Comparison of ENCODE assay signal across 22 cellular contexts in genomic region chr12:58889557-58889956, GRCh38. TPM values are rescaled to one million over a fixed set of nuclear protein-coding genes. Genes with fewer than 3 reads are reported as not detected.
A peak's percentile ranks its signal among the peaks of the same experiment; 100 is the strongest.
DNase-seq lines count a peak whose midpoint lies in the region; ATAC-seq and TF ChIP-seq lines count a peak whose summit lies in the region.
"Had no signal": no experiment of that assay in that cellular context is flagged by ENCODE, and none has a peak within 500 bp of the region (broad histone marks: within the 10 kb centered on the region; RNA-seq: fewer than 3 reads in every experiment).

No MANE protein-coding gene starts in this region.

- in situ Hi-C loops in SK-MEL-5 (cut with HindIII; ENCODE audit: low pct_unique_long_range_greater_than_20kb, low sequenced_read_pairs) (no loop called here), GM13976 (cut with MboI; ENCODE audit: low sequenced_read_pairs, unreplicated experiment) (no loop called here)

- no peaks in the 10 kb centered on the region for H3K9me3 Mint-ChIP-seq in activated T-cell treated with anti-CD3 and anti-CD28 coated beads, Interleukin-2, amount 50 U/mL, for 72 hours
- H3K9me3 Mint-ChIP-seq: activated B cell treated with CpG ODN at 0.5 μM for 24 hours; activated CD8-positive, alpha-beta T cell treated with anti-CD3 and anti-CD28 coated beads for 36 hours; activated naive CD4-positive, alpha-beta T cell treated with anti-CD3 and anti-CD28 coated beads, Interleukin-2, amount 10 ng/mL, durations not matched to agents 7 days and 5 days; activated T-cell treated with anti-CD3 and anti-CD28 coated beads, Interleukin-2, amount 50 U/mL, for 24 hours; CD4-positive, alpha-beta T cell; HFFc6; neural progenitor cell; T-helper 2 cell treated with Interferon-gamma antibody and Interleukin-4, amounts not matched to agents 5 μg/mL and 100 μg/mL, for 36 hours had no signal

- H3K4me1 Mint-ChIP-seq in activated T-cell treated with anti-CD3 and anti-CD28 coated beads, Interleukin-2, amount 50 U/mL, for 72 hours (ENCODE audit: low read depth) = no peaks in the 10 kb centered on the region
- H3K4me1 Mint-ChIP-seq: activated B cell treated with CpG ODN at 0.5 μM for 24 hours; activated naive CD4-positive, alpha-beta T cell treated with anti-CD3 and anti-CD28 coated beads, Interleukin-2, amount 10 ng/mL, durations not matched to agents 7 days and 5 days had no signal

- H3K27me3 Mint-ChIP-seq in activated T-cell treated with anti-CD3 and anti-CD28 coated beads, Interleukin-2, amount 50 U/mL, for 72 hours (ENCODE audit: low read depth) = no peaks in the 10 kb centered on the region
- H3K27me3 Mint-ChIP-seq: activated B cell treated with CpG ODN at 0.5 μM for 24 hours; activated CD8-positive, alpha-beta T cell treated with anti-CD3 and anti-CD28 coated beads for 36 hours; activated naive CD4-positive, alpha-beta T cell treated with anti-CD3 and anti-CD28 coated beads, Interleukin-2, amount 10 ng/mL, durations not matched to agents 7 days and 5 days; activated T-cell treated with anti-CD3 and anti-CD28 coated beads, Interleukin-2, amount 50 U/mL, for 24 hours; CD4-positive, alpha-beta T cell had no signal

- H3K27ac Mint-ChIP-seq in activated T-cell treated with anti-CD3 and anti-CD28 coated beads, Interleukin-2, amount 50 U/mL, for 72 hours = no peak overlapping the region
- H3K27ac Mint-ChIP-seq: activated B cell treated with CpG ODN at 0.5 μM for 24 hours; activated CD8-positive, alpha-beta T cell treated with anti-CD3 and anti-CD28 coated beads for 36 hours; activated naive CD4-positive, alpha-beta T cell treated with anti-CD3 and anti-CD28 coated beads, Interleukin-2, amount 10 ng/mL, durations not matched to agents 7 days and 5 days; activated T-cell treated with anti-CD3 and anti-CD28 coated beads, Interleukin-2, amount 50 U/mL, for 24 hours; CD4-positive, alpha-beta T cell; HFFc6; neural progenitor cell; T-helper 2 cell treated with Interferon-gamma antibody and Interleukin-4, amounts not matched to agents 5 μg/mL and 100 μg/mL, for 36 hours had no signal

- no peak overlapping the region for H3K4me3 Mint-ChIP-seq in activated T-cell treated with anti-CD3 and anti-CD28 coated beads, Interleukin-2, amount 50 U/mL, for 72 hours
- H3K4me3 Mint-ChIP-seq: activated B cell treated with CpG ODN at 0.5 μM for 24 hours; activated CD8-positive, alpha-beta T cell treated with anti-CD3 and anti-CD28 coated beads for 36 hours; activated naive CD4-positive, alpha-beta T cell treated with anti-CD3 and anti-CD28 coated beads, Interleukin-2, amount 10 ng/mL, durations not matched to agents 7 days and 5 days; activated T-cell treated with anti-CD3 and anti-CD28 coated beads, Interleukin-2, amount 50 U/mL, for 24 hours; CD4-positive, alpha-beta T cell; HFFc6; neural progenitor cell; T-helper 2 cell treated with Interferon-gamma antibody and Interleukin-4, amounts not matched to agents 5 μg/mL and 100 μg/mL, for 36 hours had no signal

- no peak for ATAC-seq in activated T-cell treated with anti-CD3 and anti-CD28 coated beads, Interleukin-2, amount 50 U/mL, for 72 hours (replicated peaks in 1 of 2)
- ATAC-seq in HG03025 (IDR thresholded peaks at IDR 0.05; ENCODE audit: low FRiP score, unreplicated experiment) = no peak
- ATAC-seq: activated CD8-positive, alpha-beta T cell treated with anti-CD3 and anti-CD28 coated beads for 36 hours; left cardiac atrium had no signal

- DNase-seq in NCI-H1105 treated with DMSO at 0.1 percent for 48 hours (lab: John Stamatoyannopoulos, UW) = peak; percentile 74
- DNase-seq in SK-MEL-5 (ENCODE audit: low read depth, low spot score) = peak; percentile 52
- peak; percentile 16 for DNase-seq in foreskin melanocyte
- DNase-seq in pons (ENCODE audit: low spot score) = peak; percentile 92
- no peak for DNase-seq in activated T-cell treated with anti-CD3 and anti-CD28 coated beads, Interleukin-2, amount 50 U/mL, for 72 hours
- no peak for DNase-seq in SKM-1 (lab: John Stamatoyannopoulos, UW; ENCODE audit: unreplicated experiment)
- no peak for DNase-seq in GM13976 (ENCODE audit: low spot score)
- DNase-seq: activated B cell treated with CpG ODN at 0.5 μM for 24 hours; activated CD8-positive, alpha-beta T cell treated with anti-CD3 and anti-CD28 coated beads for 36 hours; activated naive CD4-positive, alpha-beta T cell treated with anti-CD3 and anti-CD28 coated beads, Interleukin-2, amount 10 ng/mL, durations not matched to agents 7 days and 5 days; activated T-cell treated with anti-CD3 and anti-CD28 coated beads, Interleukin-2, amount 50 U/mL, for 24 hours; CD4-positive, alpha-beta T cell; HFFc6; left cardiac atrium; MM.1S; NCI-H2029 treated with DMSO at 0.1 percent for 48 hours; NCI-H69; SHP77 treated with DMSO at 0.1 percent for 48 hours; tibial artery had no signal

- no peak for TF ChIP-seq CTCF in GM13976 (IDR thresholded peaks at IDR 0.05; ENCODE audit: borderline replicate concordance, control extremely low read depth, extremely low read depth, insufficient read depth, missing control alignments)

- no peaks in the 10 kb centered on the region for H3K36me3 Mint-ChIP-seq in activated T-cell treated with anti-CD3 and anti-CD28 coated beads, Interleukin-2, amount 50 U/mL, for 72 hours (ENCODE audit: insufficient read depth in 2 of 2)
- H3K36me3 Mint-ChIP-seq: activated naive CD4-positive, alpha-beta T cell treated with anti-CD3 and anti-CD28 coated beads, Interleukin-2, amount 10 ng/mL, durations not matched to agents 7 days and 5 days had no signal

RNA-seq across cellular contexts. Expression of gene LRIG3, which starts 30.7 kb away (rescaled TPM):
- total RNA-seq in SK-MEL-5 (2014; rRNA removed; shearing (Covaris generic)) = 7.6 and 8.9 TPM in 2 replicates
- polyA plus RNA-seq in SK-MEL-5 (2015; cell fraction: cytosol; rRNA removed) = 2.3 and 2.4 TPM in 2 replicates
- 8.1 and 19.1 TPM in 2 replicates for polyA plus RNA-seq in SK-MEL-5 (2015; cell fraction: nucleus; rRNA removed)
- total RNA-seq in activated T-cell treated with anti-CD3 and anti-CD28 coated beads, Interleukin-2, amount 50 U/mL, for 72 hours = under 1 TPM in 1 of 2 donors, not detected in 1; 0.19 TPM
- total RNA-seq: activated B cell treated with CpG ODN at 0.5 μM for 24 hours; activated CD8-positive, alpha-beta T cell treated with anti-CD3 and anti-CD28 coated beads for 36 hours; CD4-positive, alpha-beta T cell had no signal

Comparison
In these comparisons a context has a peak if more than half of its experiments do, and no peak if none do; other contexts are left out.
1. DNase-seq: peak in NCI-H1105 treated with DMSO at 0.1 percent for 48 hours (single experiment), SK-MEL-5 (single experiment), foreskin melanocyte (single experiment) and pons (single experiment); none in activated T-cell treated with anti-CD3 and anti-CD28 coated beads, Interleukin-2, amount 50 U/mL, for 72 hours (0 of 2), SKM-1 (single experiment) and GM13976 (single experiment).